In genomic region chr1:19645544-19646252, GRCh38 we compare ENCODE assay signal across 9 cellular contexts. TPM values are rescaled to one million over a fixed set of nuclear protein-coding genes. Genes with fewer than 3 reads are reported as not detected.
DNase-seq lines count a peak whose midpoint lies in the region; ATAC-seq and TF ChIP-seq lines count a peak whose summit lies in the region.
"Had no signal": no experiment of that assay in that cellular context is flagged by ENCODE, and none has a peak within 500 bp of the region (broad histone marks: within the 10 kb centered on the region; RNA-seq: fewer than 3 reads in every experiment).

No MANE protein-coding gene starts in this region.

- intact Hi-C loops in heart left ventricle (cut with DNase I) (loop anchor here in 8 of 10 donors (2.0 to 10.0 kb wide), 11 partner anchors 48 to 253 kb away; partner anchors contain the start of gene CAPZB (in 4 of the 8)), Right ventricle myocardium superior (cut with DNase I) (loop anchor here (5.0 kb wide), 1 partner anchor 158 kb away; the partner anchor contains the start of gene CAPZB)

- peaks cover 0 to 29% (median 0%) of the 10 kb centered on the region in 9 donors for H3K27me3 ChIP-seq in heart left ventricle

- no peak for DNase-seq in heart left ventricle
- no peak for DNase-seq in Right ventricle myocardium superior
- DNase-seq in coronary artery (ENCODE audit: low spot score): peak; percentile 72
- DNase-seq in mesothelial cell of epicardium (ENCODE audit: low spot score in 2 of 2, unreplicated experiment in 2 of 2): no peak
- DNase-seq in DMS153 treated with DMSO at 0.1 percent for 48 hours (lab: John Stamatoyannopoulos, UW; ENCODE audit: unreplicated experiment): no peak

- H3K4me1 Mint-ChIP-seq in mesothelial cell of epicardium: peaks cover 4% of the 10 kb centered on the region

- H3K4me3 ChIP-seq in heart left ventricle: peak overlapping the region; percentile 16 to 98 (median 81)
- H3K4me3 ChIP-seq in coronary artery: peak overlapping the region; percentile 94
- H3K4me3 ChIP-seq in urinary bladder (ENCODE audit: low read depth, low read length): peak overlapping the region; percentile 82

- ATAC-seq in heart left ventricle: no peak
- no peak for ATAC-seq in Right ventricle myocardium superior (ENCODE audit: poor library complexity)
- no peak for ATAC-seq in GM21447 (IDR thresholded peaks at IDR 0.05; ENCODE audit: unreplicated experiment)
- ATAC-seq in GM21360 (IDR thresholded peaks at IDR 0.05; ENCODE audit: unreplicated experiment): no peak

- no peaks in the 10 kb centered on the region for H3K36me3 ChIP-seq in heart left ventricle
- no peaks in the 10 kb centered on the region for H3K36me3 ChIP-seq in urinary bladder (ENCODE audit: insufficient read depth)

- no peaks in the 10 kb centered on the region for H3K9me3 ChIP-seq in heart left ventricle

- H3K36me3 Mint-ChIP-seq in mesothelial cell of epicardium: no peaks in the 10 kb centered on the region

- H3K9me3 Mint-ChIP-seq in mesothelial cell of epicardium: no peaks in the 10 kb centered on the region

- TF ChIP-seq CTCF in heart left ventricle (IDR thresholded peaks at IDR 0.05): no peak
- no peak for TF ChIP-seq CTCF in coronary artery (IDR thresholded peaks at IDR 0.05)
- no peak for TF ChIP-seq CTCF in mesothelial cell of epicardium (IDR thresholded peaks at IDR 0.05; ENCODE audit: unreplicated experiment)

- peaks cover 12 to 69% (median 45%) of the 10 kb centered on the region in 12 donors for H3K4me1 ChIP-seq in heart left ventricle
- H3K4me1 ChIP-seq in urinary bladder (ENCODE audit: insufficient read depth): peaks cover 1% of the 10 kb centered on the region

- H3K4me3 Mint-ChIP-seq in mesothelial cell of epicardium: peak overlapping the region; percentile 91

- peak overlapping the region; percentile 81 to 97 (median 92) for H3K27ac ChIP-seq in heart left ventricle
- peak overlapping the region; percentile 90 for H3K27ac ChIP-seq in coronary artery
- peak overlapping the region; percentile 87 for H3K27ac ChIP-seq in urinary bladder (ENCODE audit: low read depth)

- H3K27me3 Mint-ChIP-seq in mesothelial cell of epicardium (ENCODE audit: low read depth): peaks cover 42% of the 10 kb centered on the region

- 41 to 58% (median 46%) methylated on average over 24 of the region's 24 CpGs for WGBS in heart left ventricle, 4 donors
- 24% methylated on average over 24 of the region's 24 CpGs for WGBS in urinary bladder

- H3K27ac Mint-ChIP-seq in mesothelial cell of epicardium: peak overlapping the region; percentile 50

- no peak for TF ChIP-seq POLR2A in heart left ventricle (IDR thresholded peaks at IDR 0.05)

RNA-seq across cellular contexts. Expression of gene NBL1, which starts 1.6 kb away (rescaled TPM):
- total RNA-seq in heart left ventricle (10 to 100 TPM; 19.3 to 61.4 (median 33.1) TPM), Right ventricle myocardium superior (38.6 TPM), mesothelial cell of epicardium (20.0 to 22.9 TPM (median 20.3 TPM) in 3 replicates), urinary bladder (59.3 TPM)
- polyA plus RNA-seq in heart left ventricle (10 to 100 TPM; 31.2 to 40.0 TPM), urinary bladder (374 TPM)

RNA-seq across cellular contexts. Expression of gene HTR6, which starts 19.0 kb away (rescaled TPM):
- total RNA-seq in heart left ventricle: not detected
- polyA plus RNA-seq in heart left ventricle: not detected
- total RNA-seq in Right ventricle myocardium superior: not detected
- 0.11 to 0.24 TPM (median 0.11 TPM) in 3 replicates for total RNA-seq in mesothelial cell of epicardium
- not detected for total RNA-seq in urinary bladder
- polyA plus RNA-seq in urinary bladder: not detected
- total RNA-seq: Daoy had no signal
